Comparison of ENCODE assay signal across 11 cellular contexts in genomic region chrX:71669947-71670346, GRCh38. TPM values are rescaled to one million over a fixed set of nuclear protein-coding genes. Genes with fewer than 3 reads are reported as not detected.
DNase-seq lines count a peak whose midpoint lies in the region; ATAC-seq, FAIRE-seq and TF ChIP-seq lines count a peak whose summit lies in the region.
"Not testable (repeated sequence)": the region's sequence is repeated elsewhere in the genome, so short reads cannot be mapped to it uniquely, and the experiment has no call there.
"Had no signal": no experiment of that assay in that cellular context is flagged by ENCODE, and none has a peak within 500 bp of the region (broad histone marks: within the 10 kb centered on the region; RNA-seq: fewer than 3 reads in every experiment).

No MANE protein-coding gene starts in this region.

- ATAC-seq in psoas muscle = not testable (repeated sequence)

- H3K9me3 ChIP-seq in OCI-LY3 (ENCODE audit: insufficient read depth, low read length); kidney (ENCODE audit: control insufficient read depth in 1 of 2, low read length in 2 of 2); psoas muscle: not testable (repeated sequence)

- intact Hi-C loops in kidney (cut with DNase I); psoas muscle (cut with DNase I): not testable (repeated sequence)

- 16 to 37% (median 20%) methylated on average over 6 to 10 of the region's 10 CpGs for WGBS in psoas muscle, 3 donors

- not testable (repeated sequence) for TF ChIP-seq POLR2A in GM12891 (IDR thresholded peaks at IDR 0.05; ENCODE audit: low read depth, low read length)

- H3K9ac ChIP-seq in OCI-LY3 (ENCODE audit: low read length) = peak overlapping the region; percentile 74; the same call in 1 of the 2 replicates
- H3K9ac ChIP-seq in kidney (ENCODE audit: low read length in 2 of 2) = not testable (repeated sequence)

- not testable (repeated sequence) for DNase-seq in AG09319 (ENCODE audit: extremely low read depth, low read depth); GM12891 (ENCODE audit: insufficient read length, low spot score)
- DNase-seq in HuH-7 (ENCODE audit: low spot score) (peak; percentile 43), activated T-cell treated with anti-CD3 and anti-CD28 coated beads for 24 hours (ENCODE audit: low read depth) (peak; percentile 11), kidney (peak; percentile 43), psoas muscle (peak in 1 of 2 donors; percentile 39)
- peak; percentile 2 for DNase-seq in effector CD8-positive, alpha-beta T cell (lab: John Stamatoyannopoulos, UW)

- H3K4me2 ChIP-seq in OCI-LY3 (ENCODE audit: low read length) = peak overlapping the region; percentile 63

- peak overlapping the region; percentile 97 for H3K27ac ChIP-seq in OCI-LY3 (ENCODE audit: low read length)
- H3K27ac ChIP-seq in kidney (ENCODE audit: low read depth in 2 of 2, low read length in 2 of 2); psoas muscle: not testable (repeated sequence)

- not testable (repeated sequence) for H3K27me3 ChIP-seq in OCI-LY3 (ENCODE audit: low read depth, low read length); psoas muscle (ENCODE audit: insufficient read depth in 3 of 3, low read length in 2 of 3)

- H3K36me3 ChIP-seq in OCI-LY3 (replicated peaks; ENCODE audit: low read depth, low read length); kidney (ENCODE audit: control insufficient read depth in 1 of 2, insufficient read depth in 2 of 2, low read length in 2 of 2); psoas muscle (ENCODE audit: insufficient read depth in 1 of 2, low read depth in 1 of 2): not testable (repeated sequence)

- H3K79me2 ChIP-seq in OCI-LY3 (ENCODE audit: low read length) = not testable (repeated sequence)

- not testable (repeated sequence) for H4K20me1 ChIP-seq in OCI-LY3 (ENCODE audit: insufficient read depth, low read length)

- peak; percentile 99 for FAIRE-seq in GM12891 (lab: Jason Lieb, UNC)
- FAIRE-seq in kidney (lab: Jason Lieb, UNC) = not testable (repeated sequence)

- peaks cover 40% of the 10 kb centered on the region for H3K4me1 ChIP-seq in OCI-LY3 (ENCODE audit: low read length)
- H3K4me1 ChIP-seq in kidney (ENCODE audit: control insufficient read depth in 1 of 2, insufficient read depth in 1 of 2, low read depth in 1 of 2, low read length in 2 of 2); psoas muscle: not testable (repeated sequence)

- H2AFZ ChIP-seq in OCI-LY3 (ENCODE audit: low read depth, low read length) = not testable (repeated sequence)

- TF ChIP-seq CTCF in AG09319 (IDR thresholded peaks at IDR 0.05; ENCODE audit: low read depth, low read length) = peak; percentile 8
- TF ChIP-seq CTCF in OCI-LY3 (IDR thresholded peaks at IDR 0.05; ENCODE audit: low read depth, low read length) = peak; percentile 39
- peak; percentile 24 for TF ChIP-seq CTCF in kidney (IDR thresholded peaks at IDR 0.05; ENCODE audit: borderline replicate concordance, extremely low read depth, insufficient read depth)
- TF ChIP-seq CTCF in psoas muscle (IDR thresholded peaks at IDR 0.05) = peak; percentile 24

- peak overlapping the region; percentile 29; the same call in 1 of the 2 replicates for H3K4me3 ChIP-seq in OCI-LY3 (ENCODE audit: low read length)
- not testable (repeated sequence) for H3K4me3 ChIP-seq in kidney (ENCODE audit: low read length in 2 of 2); psoas muscle

RNA-seq across cellular contexts. Expression of gene CXorf49, which starts 48.1 kb away (rescaled TPM):
- not detected for polyA plus RNA-seq in GM12891 (2012; ENCODE audit: low read depth, missing spikeins)
- total RNA-seq in kidney (not detected), psoas muscle (not detected)
- polyA plus RNA-seq in kidney (ENCODE audit: insufficient read depth, low read depth, low replicate concordance) (not detected), psoas muscle (not detected)
- total RNA-seq: occipital lobe, urinary bladder had no signal
- polyA plus RNA-seq: IgD-negative memory B cell, urinary bladder had no signal

RNA-seq across cellular contexts. Expression of gene CXCR3, which starts 51.6 kb away (rescaled TPM):
- 10.0 TPM for polyA plus RNA-seq in GM12891 (2012; ENCODE audit: low read depth, missing spikeins)
- total RNA-seq in kidney (1.7 TPM), psoas muscle (under 1 TPM in 1 of 4 donors, not detected in 3; 0.21 TPM)
- polyA plus RNA-seq in kidney (ENCODE audit: insufficient read depth, low read depth, low replicate concordance) (0.24 TPM), psoas muscle (under 1 TPM in 2 of 3 donors, not detected in 1; 0.01 to 0.05 TPM)
- total RNA-seq: occipital lobe, urinary bladder had no signal
